Comparison of ENCODE assay signal across 8 cellular contexts in the genomic region with DNA sequence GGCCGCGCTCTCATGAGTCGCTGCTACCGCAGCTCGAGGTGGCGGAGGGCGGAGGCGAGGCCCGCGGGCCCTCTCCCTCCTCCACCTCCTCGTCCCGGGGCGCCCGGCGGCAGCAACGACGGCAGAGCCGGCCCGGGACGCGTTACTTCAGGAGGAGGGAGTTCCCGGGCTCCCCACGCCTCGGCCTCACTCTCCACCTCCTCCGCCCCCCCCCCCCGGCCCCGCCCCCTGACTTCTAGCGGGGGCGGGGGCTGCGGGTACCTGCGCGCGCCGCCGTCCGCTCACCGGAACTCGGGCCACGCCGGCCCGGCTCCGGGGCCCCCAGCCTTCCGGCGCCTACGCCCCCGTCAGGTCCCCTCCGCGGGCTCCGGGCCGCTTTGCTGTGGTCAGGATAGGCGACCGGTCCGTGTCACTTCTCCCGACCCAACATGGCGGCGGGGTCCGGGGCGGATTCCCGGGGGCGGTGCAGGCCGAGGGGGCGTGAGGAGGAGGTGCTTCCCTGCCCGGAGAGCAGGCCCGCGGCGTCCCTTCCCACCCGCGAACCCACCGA. TPM values are rescaled to one million over a fixed set of nuclear protein-coding genes. Genes with fewer than 3 reads are reported as not detected.
DNase-seq lines count a peak whose midpoint lies in the region; ATAC-seq and TF ChIP-seq lines count a peak whose summit lies in the region.

TSS of gene YES1 (minus strand) at position 120 of the 550 bp plus-strand sequence. CDS start 55,415 bp downstream, outside the sequence.

- peak within 1 kb of the TSS; percentile 99 for H3K27ac Mint-ChIP-seq in activated CD4-positive, alpha-beta memory T cell treated with anti-CD3 and anti-CD28 coated beads, Interleukin-2, amount 10 ng/mL, durations not matched to agents 7 days and 5 days
- H3K27ac Mint-ChIP-seq in memory B cell: peak within 1 kb of the TSS; percentile 65

- H3K4me1 ChIP-seq in ectodermal cell (ENCODE audit: control insufficient read depth, insufficient read depth, low read length): peaks cover 14% of the 10 kb centered on the region

- peak; percentile 71 for DNase-seq in A172 (ENCODE audit: low spot score)
- peak; percentile 60 for DNase-seq in NCI-H226
- peak; percentile 83 for DNase-seq in activated CD4-positive, alpha-beta memory T cell treated with anti-CD3 and anti-CD28 coated beads, Interleukin-2, amount 10 ng/mL, durations not matched to agents 7 days and 5 days
- peak in 1 of 2 donors; percentile 18 for DNase-seq in memory B cell (ENCODE audit: low spot score in 2 of 2)
- peak; percentile 43 for DNase-seq in stimulated activated CD8-positive, alpha-beta memory T cell treated with anti-CD3 and anti-CD28 coated beads, Interleukin-12 subunit alpha, Interleukin-12 subunit beta, amount 100 ng/mL, for 24 hours (ENCODE audit: extremely low read depth)

- POLR2A ChIA-PET in activated CD4-positive, alpha-beta memory T cell treated with anti-CD3 and anti-CD28 coated beads, Interleukin-2, amount 10 ng/mL, durations not matched to agents 7 days and 5 days (lab: Charles Lee): interaction anchor here (0.9 to 5.2 kb wide), 17 partner anchors 9 to 544 kb away, joined by 3 to 76 read pairs (median 4); partner anchors contain the start of genes ENOSF1, THOC1 and TYMS

- H3K27me3 Mint-ChIP-seq in activated CD4-positive, alpha-beta memory T cell treated with anti-CD3 and anti-CD28 coated beads, Interleukin-2, amount 10 ng/mL, durations not matched to agents 7 days and 5 days: peaks cover 3% of the 10 kb centered on the region
- H3K27me3 Mint-ChIP-seq in memory B cell: peaks cover 31% of the 10 kb centered on the region

- H3K4me3 ChIP-seq in ectodermal cell (ENCODE audit: insufficient read depth, low read depth, low read length): peak within 1 kb of the TSS; percentile 98

- TF ChIP-seq POLR2A in GM15510 (IDR thresholded peaks at IDR 0.05; ENCODE audit: borderline replicate concordance, extremely low read depth, insufficient read length): peak; percentile 72

- H3K36me3 ChIP-seq in ectodermal cell (ENCODE audit: control insufficient read depth, insufficient read depth, low read length): no peaks in the 10 kb centered on the region

- CTCF ChIA-PET in activated CD4-positive, alpha-beta memory T cell treated with anti-CD3 and anti-CD28 coated beads, Interleukin-2, amount 10 ng/mL, durations not matched to agents 7 days and 5 days (lab: Charles Lee): interaction anchor here (2.0 to 3.9 kb wide), 5 partner anchors 19 to 100 kb away, joined by 5 to 59 read pairs (median 12); partner anchors contain the start of gene ENOSF1

- H3K27me3 ChIP-seq in ectodermal cell (ENCODE audit: control insufficient read depth, insufficient read depth, low read length, poor library complexity, severe bottlenecking): no peaks in the 10 kb centered on the region

- H3K4me3 Mint-ChIP-seq in activated CD4-positive, alpha-beta memory T cell treated with anti-CD3 and anti-CD28 coated beads, Interleukin-2, amount 10 ng/mL, durations not matched to agents 7 days and 5 days: peak within 1 kb of the TSS; percentile 94
- H3K4me3 Mint-ChIP-seq in memory B cell: peak within 1 kb of the TSS; percentile 79

- no peaks in the 10 kb centered on the region for H3K9me3 ChIP-seq in ectodermal cell (ENCODE audit: control insufficient read depth, low read length)

- ATAC-seq in HG02938 (IDR thresholded peaks at IDR 0.05; ENCODE audit: unreplicated experiment): peak; percentile 31
- peak; percentile 32 for ATAC-seq in memory B cell (ENCODE audit: low read depth)

- peaks cover 15% of the 10 kb centered on the region for H3K36me3 Mint-ChIP-seq in activated CD4-positive, alpha-beta memory T cell treated with anti-CD3 and anti-CD28 coated beads, Interleukin-2, amount 10 ng/mL, durations not matched to agents 7 days and 5 days (ENCODE audit: low read depth)
- H3K36me3 Mint-ChIP-seq in memory B cell: peaks cover 2% of the 10 kb centered on the region

- WGBS in ectodermal cell, 2 experiments: 0% methylated on average over 69 of the region's 69 CpGs

- H3K4me1 Mint-ChIP-seq in activated CD4-positive, alpha-beta memory T cell treated with anti-CD3 and anti-CD28 coated beads, Interleukin-2, amount 10 ng/mL, durations not matched to agents 7 days and 5 days: peaks cover 76% of the 10 kb centered on the region
- H3K4me1 Mint-ChIP-seq in memory B cell: peaks cover 13% of the 10 kb centered on the region

- H3K27ac ChIP-seq in ectodermal cell (ENCODE audit: insufficient read depth, low read depth, low read length, poor library complexity, severe bottlenecking): peak within 1 kb of the TSS; percentile 97

- H3K9me3 Mint-ChIP-seq in activated CD4-positive, alpha-beta memory T cell treated with anti-CD3 and anti-CD28 coated beads, Interleukin-2, amount 10 ng/mL, durations not matched to agents 7 days and 5 days: no peaks in the 10 kb centered on the region
- peaks cover 10% of the 10 kb centered on the region for H3K9me3 Mint-ChIP-seq in memory B cell

RNA-seq across cellular contexts. Expression of gene YES1, which starts in this region (rescaled TPM):
- 148 and 171 TPM in 2 replicates for total RNA-seq in A172 (2014; rRNA removed; shearing (Covaris generic))
- total RNA-seq in activated CD4-positive, alpha-beta memory T cell treated with anti-CD3 and anti-CD28 coated beads, Interleukin-2, amount 10 ng/mL, durations not matched to agents 7 days and 5 days: 10 to 100 TPM; 11.2 to 12.0 TPM
- 85.1 TPM for polyA plus RNA-seq in ectodermal cell (2013, experiment 1 of 4)
- polyA plus RNA-seq in ectodermal cell (2013, experiment 2 of 4): 80.8 TPM
- 58.3 TPM for polyA plus RNA-seq in ectodermal cell (2013, experiment 3 of 4)
- polyA plus RNA-seq in ectodermal cell (2013, experiment 4 of 4): 68.3 TPM

Comparison
In these comparisons a context has a peak if more than half of its experiments do, and no peak if none do; other contexts are left out.
1. RNA of gene YES1 (total RNA-seq): 148 to 171 TPM in A172; 11.2 to 12.0 TPM in activated CD4-positive, alpha-beta memory T cell treated with anti-CD3 and anti-CD28 coated beads, Interleukin-2, amount 10 ng/mL, durations not matched to agents 7 days and 5 days; every median in the first group is over 10 times any median in the second.